Comparison of ENCODE assay signal across 6 cellular contexts in genomic region chr5:176389769-176390123, GRCh38. TPM values are rescaled to one million over a fixed set of nuclear protein-coding genes. Genes with fewer than 3 reads are reported as not detected.
DNase-seq lines count a peak whose midpoint lies in the region; ATAC-seq, FAIRE-seq and TF ChIP-seq lines count a peak whose summit lies in the region.
"Not testable (repeated sequence)": the region's sequence is repeated elsewhere in the genome, so short reads cannot be mapped to it uniquely, and the experiment has no call there.

No MANE protein-coding gene starts in this region.

- not testable (repeated sequence) for TF ChIP-seq POLR2A in K562 (conservative IDR thresholded peaks at IDR 0.05)

- H3K27me3 Mint-ChIP-seq in nephron (ENCODE audit: low read depth): not testable (repeated sequence)

- not testable (repeated sequence) for TF ChIP-seq RAD21 in K562 (CRISPR knock-in tag; conservative IDR thresholded peaks at IDR 0.05 in 1 of 2, IDR thresholded peaks at IDR 0.05 in 1 of 2)

- H3K9me3 ChIP-seq in SK-N-MC (ENCODE audit: low read depth, low read length); K562 (replicated peaks; ENCODE audit: control insufficient read depth, insufficient read depth, low read depth, low read length); cardiac muscle cell (ENCODE audit: low read depth); thoracic aorta: not testable (repeated sequence)

- in situ Hi-C loops in K562 (cut with MboI): not testable (repeated sequence)

- not testable (repeated sequence) for H3K27me3 ChIP-seq in GM06990 (replicated peaks; ENCODE audit: control insufficient read depth, insufficient read depth, low read length); K562 (ENCODE audit: control insufficient read depth in 2 of 2, insufficient read depth in 2 of 2, low read length in 2 of 2); cardiac muscle cell; thoracic aorta (replicated peaks; ENCODE audit: insufficient read depth)

- peak overlapping the region; percentile 95 to 100 (median 99) for H3K27ac Mint-ChIP-seq in nephron

- not testable (repeated sequence) for H3K9me1 ChIP-seq in K562 (ENCODE audit: control insufficient read depth, insufficient read depth, low read length)

- TF ChIP-seq CTCF in GM06990 (IDR thresholded peaks at IDR 0.05; ENCODE audit: insufficient read depth, low read length, poor library complexity, severe bottlenecking); K562 (IDR thresholded peaks at IDR 0.05 in 2 of 3, conservative IDR thresholded peaks at IDR 0.05 in 1 of 3; ENCODE audit: insufficient read depth in 2 of 3, low read depth in 1 of 3, low read length in 3 of 3); cardiac muscle cell (IDR thresholded peaks at IDR 0.05; ENCODE audit: low read depth, low read length); nephron (IDR thresholded peaks at IDR 0.05; ENCODE audit: unreplicated experiment in 3 of 3); thoracic aorta (IDR thresholded peaks at IDR 0.05): not testable (repeated sequence)

- peak overlapping the region; percentile 99 for H3K4me2 ChIP-seq in K562 (ENCODE audit: insufficient read depth, low read length)

- peak overlapping the region; percentile 96 to 98 (median 97) for H3K4me3 Mint-ChIP-seq in nephron

- not testable (repeated sequence) for H4K20me1 ChIP-seq in K562 (replicated peaks; ENCODE audit: control insufficient read depth, insufficient read depth, low read length)

- DNase-seq in GM06990 (ENCODE audit: extremely low read depth, insufficient read length); SK-N-MC (ENCODE audit: low read depth, low spot score); K562 (ENCODE audit: extremely low read depth in 1 of 4, low spot score in 3 of 4); cardiac muscle cell (ENCODE audit: low read depth in 1 of 2, low spot score in 1 of 2); thoracic aorta (ENCODE audit: low spot score): not testable (repeated sequence)

- not testable (repeated sequence) for H3K9me3 Mint-ChIP-seq in nephron

- CTCF ChIA-PET in K562 (lab: Yijun Ruan, JAX; ENCODE audit: low intra/inter-chr PET ratio): not testable (repeated sequence)

- H3K4me3 ChIP-seq in GM06990 (replicated peaks; ENCODE audit: low read depth, low read length): peak overlapping the region; percentile 100
- peak overlapping the region; percentile 86 for H3K4me3 ChIP-seq in SK-N-MC
- H3K4me3 ChIP-seq in K562: peak overlapping the region; percentile 69
- peak overlapping the region; percentile 62 for H3K4me3 ChIP-seq in cardiac muscle cell
- H3K4me3 ChIP-seq in thoracic aorta: peak overlapping the region; percentile 88

- peak overlapping the region; percentile 94 for H3K9ac ChIP-seq in SK-N-MC (ENCODE audit: insufficient read length)
- H3K9ac ChIP-seq in K562 (ENCODE audit: insufficient read depth in 1 of 2, low read depth in 2 of 2, low read length in 2 of 2): peak overlapping the region; percentile 50 to 96

- not testable (repeated sequence) for ATAC-seq in K562; thoracic aorta (ENCODE audit: insufficient number of reproducible peaks, low FRiP score, low read depth)

- peaks cover 19% of the 10 kb centered on the region for H3K4me1 Mint-ChIP-seq in nephron

- H3K27ac ChIP-seq in SK-N-MC: not testable (repeated sequence)
- H3K27ac ChIP-seq in K562 (ENCODE audit: extremely low read depth, low read depth, low read length) (peak overlapping the region; percentile 97), cardiac muscle cell (peak overlapping the region; percentile 97), thoracic aorta (peak overlapping the region; percentile 93 to 95)

- H2AFZ ChIP-seq in K562 (ENCODE audit: low read depth, low read length): peak overlapping the region; percentile 78; the same call in 1 of the 2 replicates

- H3K4me1 ChIP-seq in K562 (replicated peaks in 1 of 2; ENCODE audit: control insufficient read depth in 2 of 2, insufficient read depth in 2 of 2, low read length in 2 of 2) (peaks cover 6 to 15% of the 10 kb centered on the region in 2 experiments; a peak in 4 of 5 replicates), thoracic aorta (ENCODE audit: control insufficient read depth in 1 of 2, low read depth in 2 of 2) (peaks cover 9 to 20% of the 10 kb centered on the region in 2 donors)
- not testable (repeated sequence) for H3K4me1 ChIP-seq in cardiac muscle cell (ENCODE audit: low read depth)

- intact Hi-C loops in K562 (cut with micrococcal nuclease): not testable (repeated sequence)

- TF ChIP-seq EP300 in K562 (IDR thresholded peaks at IDR 0.05; ENCODE audit: low read length): not testable (repeated sequence)

- H3K79me2 ChIP-seq in K562 (ENCODE audit: control insufficient read depth, insufficient read depth, low read length): peaks cover 58% of the 10 kb centered on the region

- peaks cover 23% of the 10 kb centered on the region for H3K36me3 Mint-ChIP-seq in nephron (ENCODE audit: low read depth)

- FAIRE-seq in K562 (lab: Jason Lieb, UNC): not testable (repeated sequence)

- POLR2A ChIA-PET in K562 (lab: Yijun Ruan, JAX): interaction anchor here (1.0 kb wide), 1 partner anchor 148 kb away, joined by 3 read pairs; no protein-coding TSS in a partner anchor

- H3K36me3 ChIP-seq in GM06990 (ENCODE audit: control insufficient read depth, insufficient read depth, low read length): peaks cover 14% of the 10 kb centered on the region
- H3K36me3 ChIP-seq in SK-N-MC (ENCODE audit: insufficient read depth, low read length): peaks cover 33% of the 10 kb centered on the region
- peaks cover 74% of the 10 kb centered on the region for H3K36me3 ChIP-seq in K562 (ENCODE audit: control insufficient read depth, insufficient read depth, low read length)
- H3K36me3 ChIP-seq in cardiac muscle cell: not testable (repeated sequence)
- H3K36me3 ChIP-seq in thoracic aorta: peaks cover 22% of the 10 kb centered on the region

- not testable (repeated sequence) for BruUV-seq in K562 (replicated peaks; lab: Mats Ljungman, UMichigan)

- WGBS in K562 (ENCODE audit: insufficient coverage, low coverage, missing lambda C conversion rate): 59% methylated on average over 11 of the region's 13 CpGs

RNA-seq across cellular contexts. Expression of gene HIGD2A, which starts 1.2 kb away (rescaled TPM):
- 8.9 and 23.0 TPM in 2 replicates for total RNA-seq in K562 (2011; cell fraction: chromatin; rRNA removed; ENCODE audit: low replicate concordance)
- 31.7 and 39.2 TPM in 2 replicates for total RNA-seq in K562 (2011; cell fraction: nucleolus; rRNA removed)
- 38.3 and 59.1 TPM in 2 replicates for total RNA-seq in K562 (2011; cell fraction: nucleoplasm; rRNA removed)
- total RNA-seq in K562 (2014; rRNA removed) (193 and 230 TPM in 2 replicates), K562 (2014; rRNA removed; fragmentation: Illumina TruSeq; extraction: Trizol) (86.1 and 94.7 TPM in 2 replicates), K562 (2015; rRNA removed; fragmentation: Illumina TruSeq; extraction: Trizol) (161 and 163 TPM in 2 replicates), K562 (2021) (150 and 154 TPM in 2 replicates), cardiac muscle cell (203 and 313 TPM in 2 replicates), thoracic aorta (10 to 100 TPM; 45.2 to 57.5 TPM)
- polyA plus RNA-seq in K562 (2011; rRNA removed) (121 and 166 TPM in 2 replicates), K562 (2014; fragmentation: Illumina TruSeq; extraction: Trizol) (144 and 249 TPM in 2 replicates), K562 (2014; fragmentation: Nextera tagmentation; extraction: Ambion mirVana) (100 to 1,000 TPM; 232 to 235 TPM), K562 (2014; rRNA removed) (264 and 272 TPM in 2 replicates), cardiac muscle cell (273 and 388 TPM in 2 replicates)
- 306 and 470 TPM in 2 replicates for polyA plus RNA-seq in K562 (2011; cell fraction: cytosol; rRNA removed)
- polyA plus RNA-seq in K562 (2011; cell fraction: nucleus; rRNA removed): 70.5 and 75.2 TPM in 2 replicates
- 187 and 315 TPM in 2 replicates for polyA plus RNA-seq in K562 (2012)
- polyA minus RNA-seq in K562 (2011; rRNA and poly(A)+ RNA removed): 38.5 and 45.4 TPM in 2 replicates
- polyA minus RNA-seq in K562 (2011; cell fraction: cytosol; rRNA and poly(A)+ RNA removed): 64.4 and 107 TPM in 2 replicates
- 21.5 and 40.7 TPM in 2 replicates for polyA minus RNA-seq in K562 (2011; cell fraction: nucleus; rRNA and poly(A)+ RNA removed)

RNA-seq across cellular contexts. Expression of gene NOP16, which starts 1.3 kb away (rescaled TPM):
- total RNA-seq in K562 (2011; cell fraction: chromatin; rRNA removed; ENCODE audit: low replicate concordance): 76.0 and 149 TPM in 2 replicates
- 135 and 143 TPM in 2 replicates for total RNA-seq in K562 (2011; cell fraction: nucleolus; rRNA removed)
- 111 and 128 TPM in 2 replicates for total RNA-seq in K562 (2011; cell fraction: nucleoplasm; rRNA removed)
- total RNA-seq in K562 (2014; rRNA removed) (92.5 and 116 TPM in 2 replicates), K562 (2014; rRNA removed; fragmentation: Illumina TruSeq; extraction: Trizol) (80.3 and 98.2 TPM in 2 replicates), K562 (2015; rRNA removed; fragmentation: Illumina TruSeq; extraction: Trizol) (143 and 148 TPM in 2 replicates), K562 (2021) (116 and 120 TPM in 2 replicates), cardiac muscle cell (11.5 and 18.0 TPM in 2 replicates), thoracic aorta (10 to 100 TPM in 1 of 2 donors, 1 to 10 TPM in 1; 6.3 to 12.6 TPM)
- polyA plus RNA-seq in K562 (2011; rRNA removed) (121 and 136 TPM in 2 replicates), K562 (2014; fragmentation: Illumina TruSeq; extraction: Trizol) (161 and 166 TPM in 2 replicates), K562 (2014; fragmentation: Nextera tagmentation; extraction: Ambion mirVana) (100 to 1,000 TPM; 183 to 342 TPM), K562 (2014; rRNA removed) (174 and 221 TPM in 2 replicates), cardiac muscle cell (52.0 and 56.7 TPM in 2 replicates)
- polyA plus RNA-seq in K562 (2011; cell fraction: cytosol; rRNA removed): 104 and 115 TPM in 2 replicates
- polyA plus RNA-seq in K562 (2011; cell fraction: nucleus; rRNA removed): 133 and 168 TPM in 2 replicates
- polyA plus RNA-seq in K562 (2012): 49.6 and 125 TPM in 2 replicates
- 60.7 and 71.9 TPM in 2 replicates for polyA minus RNA-seq in K562 (2011; rRNA and poly(A)+ RNA removed)
- 42.1 and 58.9 TPM in 2 replicates for polyA minus RNA-seq in K562 (2011; cell fraction: cytosol; rRNA and poly(A)+ RNA removed)
- polyA minus RNA-seq in K562 (2011; cell fraction: nucleus; rRNA and poly(A)+ RNA removed): 83.7 and 100 TPM in 2 replicates

RNA-seq across cellular contexts. Expression of gene ARL10, which starts 24.5 kb away (rescaled TPM):
- 0.05 and 0.53 TPM in 2 replicates for total RNA-seq in K562 (2011; cell fraction: chromatin; rRNA removed; ENCODE audit: low replicate concordance)
- not detected in 2 replicates for total RNA-seq in K562 (2011; cell fraction: nucleolus; rRNA removed)
- total RNA-seq in K562 (2011; cell fraction: nucleoplasm; rRNA removed): 0.07 and 0.08 TPM in 2 replicates
- total RNA-seq in K562 (2014; rRNA removed) (2.0 TPM in 1 of 2 replicates, not detected in the other), K562 (2014; rRNA removed; fragmentation: Illumina TruSeq; extraction: Trizol) (0.40 TPM in 1 of 2 replicates, not detected in the other), K562 (2015; rRNA removed; fragmentation: Illumina TruSeq; extraction: Trizol) (0.40 and 0.45 TPM in 2 replicates), K562 (2021) (0.38 and 1.2 TPM in 2 replicates), cardiac muscle cell (10.3 and 29.5 TPM in 2 replicates), thoracic aorta (10 to 100 TPM; 10.4 to 14.8 TPM)
- polyA plus RNA-seq in K562 (2011; rRNA removed) (0.01 and 0.11 TPM in 2 replicates), K562 (2014; fragmentation: Illumina TruSeq; extraction: Trizol) (0.69 TPM in 1 of 2 replicates, not detected in the other), K562 (2014; fragmentation: Nextera tagmentation; extraction: Ambion mirVana) (under 1 TPM; under 0.01 to 0.31 TPM), K562 (2014; rRNA removed) (not detected in 2 replicates), cardiac muscle cell (7.8 and 9.6 TPM in 2 replicates)
- under 0.01 TPM in 1 of 2 replicates, not detected in the other for polyA plus RNA-seq in K562 (2011; cell fraction: cytosol; rRNA removed)
- 0.03 and 0.46 TPM in 2 replicates for polyA plus RNA-seq in K562 (2011; cell fraction: nucleus; rRNA removed)
- 0.03 and 0.34 TPM in 2 replicates for polyA plus RNA-seq in K562 (2012)
- 0.35 TPM in 1 of 2 replicates, not detected in the other for polyA minus RNA-seq in K562 (2011; rRNA and poly(A)+ RNA removed)
- not detected in 2 replicates for polyA minus RNA-seq in K562 (2011; cell fraction: cytosol; rRNA and poly(A)+ RNA removed)
- not detected in 2 replicates for polyA minus RNA-seq in K562 (2011; cell fraction: nucleus; rRNA and poly(A)+ RNA removed)

RNA-seq across cellular contexts. Expression of gene CLTB, which starts 26.6 kb away (rescaled TPM):
- 8.7 and 27.7 TPM in 2 replicates for total RNA-seq in K562 (2011; cell fraction: chromatin; rRNA removed; ENCODE audit: low replicate concordance)
- 17.0 and 19.1 TPM in 2 replicates for total RNA-seq in K562 (2011; cell fraction: nucleolus; rRNA removed)
- total RNA-seq in K562 (2011; cell fraction: nucleoplasm; rRNA removed): 18.7 and 31.4 TPM in 2 replicates
- total RNA-seq in K562 (2014; rRNA removed): 111 and 117 TPM in 2 replicates
- 15.2 and 17.4 TPM in 2 replicates for total RNA-seq in K562 (2014; rRNA removed; fragmentation: Illumina TruSeq; extraction: Trizol)
- 39.0 and 39.7 TPM in 2 replicates for total RNA-seq in K562 (2015; rRNA removed; fragmentation: Illumina TruSeq; extraction: Trizol)
- 54.7 and 69.0 TPM in 2 replicates for total RNA-seq in K562 (2021)
- polyA plus RNA-seq in K562 (2011; rRNA removed): 33.1 and 41.1 TPM in 2 replicates
- polyA plus RNA-seq in K562 (2011; cell fraction: cytosol; rRNA removed): 47.3 and 113 TPM in 2 replicates
- 28.1 and 43.0 TPM in 2 replicates for polyA plus RNA-seq in K562 (2011; cell fraction: nucleus; rRNA removed)
- polyA plus RNA-seq in K562 (2012): 55.6 and 65.9 TPM in 2 replicates
- 31.4 and 55.9 TPM in 2 replicates for polyA plus RNA-seq in K562 (2014; fragmentation: Illumina TruSeq; extraction: Trizol)
- polyA plus RNA-seq in K562 (2014; fragmentation: Nextera tagmentation; extraction: Ambion mirVana): 1 to 10 TPM; 1.8 to 3.5 TPM
- polyA plus RNA-seq in K562 (2014; rRNA removed): 84.2 and 84.6 TPM in 2 replicates
- 17.0 and 24.2 TPM in 2 replicates for polyA minus RNA-seq in K562 (2011; rRNA and poly(A)+ RNA removed)
- polyA minus RNA-seq in K562 (2011; cell fraction: cytosol; rRNA and poly(A)+ RNA removed): 25.4 and 28.5 TPM in 2 replicates
- polyA minus RNA-seq in K562 (2011; cell fraction: nucleus; rRNA and poly(A)+ RNA removed): 7.8 and 8.3 TPM in 2 replicates
- 187 and 224 TPM in 2 replicates for total RNA-seq in cardiac muscle cell
- 159 and 222 TPM in 2 replicates for polyA plus RNA-seq in cardiac muscle cell
- total RNA-seq in thoracic aorta: 100 to 1,000 TPM; 155 to 192 TPM

RNA-seq across cellular contexts. Expression of gene KIAA1191, which starts 28.2 kb away (rescaled TPM):
- 94.0 and 114 TPM in 2 replicates for total RNA-seq in K562 (2011; cell fraction: chromatin; rRNA removed; ENCODE audit: low replicate concordance)
- 63.4 and 68.9 TPM in 2 replicates for total RNA-seq in K562 (2011; cell fraction: nucleolus; rRNA removed)
- total RNA-seq in K562 (2011; cell fraction: nucleoplasm; rRNA removed): 87.3 and 103 TPM in 2 replicates
- 37.4 and 48.6 TPM in 2 replicates for total RNA-seq in K562 (2014; rRNA removed)
- 35.0 and 36.3 TPM in 2 replicates for total RNA-seq in K562 (2014; rRNA removed; fragmentation: Illumina TruSeq; extraction: Trizol)
- 39.8 and 41.8 TPM in 2 replicates for total RNA-seq in K562 (2015; rRNA removed; fragmentation: Illumina TruSeq; extraction: Trizol)
- total RNA-seq in K562 (2021): 46.6 and 47.4 TPM in 2 replicates
- 50.4 and 69.7 TPM in 2 replicates for polyA plus RNA-seq in K562 (2011; rRNA removed)
- polyA plus RNA-seq in K562 (2011; cell fraction: cytosol; rRNA removed): 63.7 and 84.2 TPM in 2 replicates
- polyA plus RNA-seq in K562 (2011; cell fraction: nucleus; rRNA removed): 51.5 and 52.6 TPM in 2 replicates
- polyA plus RNA-seq in K562 (2012): 43.4 and 52.5 TPM in 2 replicates
- 69.6 and 80.2 TPM in 2 replicates for polyA plus RNA-seq in K562 (2014; fragmentation: Illumina TruSeq; extraction: Trizol)
- polyA plus RNA-seq in K562 (2014; fragmentation: Nextera tagmentation; extraction: Ambion mirVana): 10 to 100 TPM; 31.0 to 56.5 TPM
- polyA plus RNA-seq in K562 (2014; rRNA removed): 45.7 and 48.1 TPM in 2 replicates
- polyA minus RNA-seq in K562 (2011; rRNA and poly(A)+ RNA removed): 46.0 and 51.2 TPM in 2 replicates
- 33.3 and 34.1 TPM in 2 replicates for polyA minus RNA-seq in K562 (2011; cell fraction: cytosol; rRNA and poly(A)+ RNA removed)
- 28.7 and 41.0 TPM in 2 replicates for polyA minus RNA-seq in K562 (2011; cell fraction: nucleus; rRNA and poly(A)+ RNA removed)
- total RNA-seq in cardiac muscle cell: 118 and 160 TPM in 2 replicates
- polyA plus RNA-seq in cardiac muscle cell: 125 and 134 TPM in 2 replicates
- 100 to 1,000 TPM in 1 of 2 donors, 10 to 100 TPM in 1; 95.9 to 154 TPM for total RNA-seq in thoracic aorta
